Comparison of ENCODE assay signal across 29 cellular contexts in the genomic region with DNA sequence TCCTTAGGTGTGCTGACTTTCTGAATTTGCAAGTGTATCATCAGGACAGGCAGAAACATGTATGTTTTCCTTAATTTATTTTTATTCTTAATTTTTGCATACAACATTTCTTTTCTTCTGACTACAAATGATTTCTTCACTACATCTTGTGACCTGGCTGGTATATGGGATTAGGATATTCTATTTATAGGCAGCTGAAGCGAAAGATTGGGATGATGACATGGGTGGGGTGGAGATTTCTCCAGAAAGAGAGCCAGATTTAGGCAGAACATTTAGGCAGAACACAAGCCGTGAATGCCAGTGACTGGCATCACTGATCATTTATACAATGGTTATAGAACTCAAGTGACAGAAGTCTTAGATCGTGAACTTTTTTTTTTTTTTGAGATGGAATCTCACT.
A peak's percentile ranks its signal among the peaks of the same experiment; 100 is the strongest.
DNase-seq lines count a peak whose midpoint lies in the region; ATAC-seq and TF ChIP-seq lines count a peak whose summit lies in the region.
"Had no signal": no experiment of that assay in that cellular context is flagged by ENCODE, and none has a peak within 500 bp of the region (broad histone marks: within the 10 kb centered on the region; RNA-seq: fewer than 3 reads in every experiment).

No MANE protein-coding gene starts in this region.

- H3K36me3 ChIP-seq in stomach = no peaks in the 10 kb centered on the region
- H3K36me3 ChIP-seq: cardiac muscle cell, pancreas, right lobe of liver, thoracic aorta had no signal

- H3K27ac Mint-ChIP-seq in HFFc6 (peak overlapping the region; percentile 74), chondrocyte (ENCODE audit: unreplicated experiment) (peak overlapping the region; percentile 93), T-cell (no peak overlapping the region)
- H3K27ac Mint-ChIP-seq: activated CD8-positive, alpha-beta T cell treated with anti-CD3 and anti-CD28 coated beads for 36 hours; CD8-positive, alpha-beta memory T cell; natural killer cell treated with Interleukin-12 subunit alpha and Interleukin-12 subunit beta and Interleukin-15 and Interleukin-18, amount 100 ng/mL, for 72 hours; stimulated activated effector memory CD8-positive, alpha-beta T cell treated with anti-CD3 and anti-CD28 coated beads, Interleukin-12 subunit alpha, Interleukin-12 subunit beta, amount 100 ng/mL, for 72 hours had no signal

- POLR2A ChIA-PET in T-cell (lab: Charles Lee) = no interaction called here

- H3K4me1 Mint-ChIP-seq in HFFc6 (ENCODE audit: low read depth) = peaks cover 75% of the 10 kb centered on the region
- H3K4me1 Mint-ChIP-seq in chondrocyte (ENCODE audit: low read depth) = peaks cover 63% of the 10 kb centered on the region
- peaks cover 0 to 2% (median 0%) of the 10 kb centered on the region in 3 donors for H3K4me1 Mint-ChIP-seq in T-cell

- H3K27me3 Mint-ChIP-seq in HFFc6 (ENCODE audit: insufficient read depth) (no peaks in the 10 kb centered on the region; the same call in none of the 2 replicates), chondrocyte (ENCODE audit: low read depth) (no peaks in the 10 kb centered on the region), T-cell (no peaks in the 10 kb centered on the region)
- H3K27me3 Mint-ChIP-seq: activated CD8-positive, alpha-beta T cell treated with anti-CD3 and anti-CD28 coated beads for 36 hours had no signal

- H3K27me3 ChIP-seq in foreskin keratinocyte = no peaks in the 10 kb centered on the region
- no peaks in the 10 kb centered on the region for H3K27me3 ChIP-seq in stomach
- H3K27me3 ChIP-seq: cardiac muscle cell, dorsolateral prefrontal cortex, pancreas, right lobe of liver had no signal

- H3K36me3 Mint-ChIP-seq in HFFc6 (ENCODE audit: low read depth) (no peaks in the 10 kb centered on the region), chondrocyte (ENCODE audit: low read depth) (no peaks in the 10 kb centered on the region), T-cell (no peaks in the 10 kb centered on the region)
- H3K36me3 Mint-ChIP-seq: natural killer cell treated with Interleukin-12 subunit alpha and Interleukin-12 subunit beta and Interleukin-15 and Interleukin-18, amount 100 ng/mL, for 72 hours; stimulated activated effector memory CD8-positive, alpha-beta T cell treated with anti-CD3 and anti-CD28 coated beads, Interleukin-12 subunit alpha, Interleukin-12 subunit beta, amount 100 ng/mL, for 72 hours had no signal

- 83 to 91% (median 87%) methylated on average over 3 of the region's 3 CpGs for WGBS in stomach, 5 donors

- H3K4me3 ChIP-seq in stomach = no peak overlapping the region
- H3K4me3 ChIP-seq: cardiac muscle cell, dorsolateral prefrontal cortex, pancreas, right lobe of liver, thoracic aorta had no signal

- TF ChIP-seq POLR2A in stomach (IDR thresholded peaks at IDR 0.05) = no peak

- H3K27ac ChIP-seq in foreskin keratinocyte = peak overlapping the region; percentile 50
- H3K27ac ChIP-seq in stomach = peak overlapping the region in 3 of 5 donors; percentile 45 to 72 (median 68)
- H3K27ac ChIP-seq: cardiac muscle cell, right lobe of liver had no signal

- intact Hi-C loops in stomach (cut with DNase I; ENCODE audit: low total_unique reads) = no loop called here

- no peaks in the 10 kb centered on the region for H3K9me3 ChIP-seq in stomach
- H3K9me3 ChIP-seq: pancreas, right lobe of liver, thoracic aorta had no signal

- CTCF ChIA-PET in T-cell (lab: Charles Lee) = no interaction called here

- ATAC-seq in foreskin keratinocyte = no peak
- ATAC-seq in T-cell (replicated peaks in 1 of 4) = no peak
- ATAC-seq: activated CD8-positive, alpha-beta T cell treated with anti-CD3 and anti-CD28 coated beads for 36 hours; left lobe of liver; natural killer cell treated with Interleukin-12 subunit alpha and Interleukin-12 subunit beta and Interleukin-15 and Interleukin-18, amount 100 ng/mL, for 72 hours; right lobe of liver; stimulated activated effector memory CD8-positive, alpha-beta T cell treated with anti-CD3 and anti-CD28 coated beads, Interleukin-12 subunit alpha, Interleukin-12 subunit beta, amount 100 ng/mL, for 72 hours had no signal

- TF ChIP-seq EP300 in stomach (IDR thresholded peaks at IDR 0.05) = no peak

- H3K9me3 Mint-ChIP-seq in HFFc6 (no peaks in the 10 kb centered on the region), chondrocyte (ENCODE audit: low read depth) (peaks cover 3% of the 10 kb centered on the region), T-cell (no peaks in the 10 kb centered on the region)
- H3K9me3 Mint-ChIP-seq: activated CD8-positive, alpha-beta T cell treated with anti-CD3 and anti-CD28 coated beads for 36 hours; CD8-positive, alpha-beta memory T cell; natural killer cell treated with Interleukin-12 subunit alpha and Interleukin-12 subunit beta and Interleukin-15 and Interleukin-18, amount 100 ng/mL, for 72 hours; stimulated activated effector memory CD8-positive, alpha-beta T cell treated with anti-CD3 and anti-CD28 coated beads, Interleukin-12 subunit alpha, Interleukin-12 subunit beta, amount 100 ng/mL, for 72 hours had no signal

- DNase-seq in HFFc6 = no peak
- DNase-seq in chondrocyte (ENCODE audit: low spot score) = no peak
- peak; percentile 14 to 50 for DNase-seq in foreskin keratinocyte
- DNase-seq in stomach = no peak
- no peak for DNase-seq in foreskin melanocyte
- DNase-seq in T-cell = no peak
- DNase-seq in DMS 273 treated with DMSO at 0.1 percent for 48 hours (lab: John Stamatoyannopoulos, UW) = no peak
- DNase-seq in HPDE6-E6E7 (ENCODE audit: extremely low spot score) = no peak
- DNase-seq: activated CD4-positive, CD25-positive, alpha-beta regulatory T cell treated with anti-CD3 and anti-CD28 coated beads, Interleukin-2, amount 50 U/mL, for 72 hours; activated CD8-positive, alpha-beta T cell treated with anti-CD3 and anti-CD28 coated beads for 36 hours; activated effector memory CD4-positive, alpha-beta T cell treated with anti-CD3 and anti-CD28 coated beads, Interleukin-2, amount 50 U/mL, for 16 hours; activated T-cell treated with anti-CD3 and anti-CD28 coated beads for 4 hours; AML-193; CD8-positive, alpha-beta memory T cell; DMS53; dorsolateral prefrontal cortex; GDM1; HCEC 1CT; midbrain; NCI-H1694 treated with DMSO at 0.1 percent for 48 hours; NCI-H2227 treated with DMSO at 0.1 percent for 48 hours; NCI-H774; pancreas; right lobe of liver had no signal

- H3K4me3 Mint-ChIP-seq in HFFc6 (peak overlapping the region; percentile 54), chondrocyte (ENCODE audit: unreplicated experiment) (no peak overlapping the region), T-cell (no peak overlapping the region)
- H3K4me3 Mint-ChIP-seq: activated CD8-positive, alpha-beta T cell treated with anti-CD3 and anti-CD28 coated beads for 36 hours; CD8-positive, alpha-beta memory T cell; natural killer cell treated with Interleukin-12 subunit alpha and Interleukin-12 subunit beta and Interleukin-15 and Interleukin-18, amount 100 ng/mL, for 72 hours; stimulated activated effector memory CD8-positive, alpha-beta T cell treated with anti-CD3 and anti-CD28 coated beads, Interleukin-12 subunit alpha, Interleukin-12 subunit beta, amount 100 ng/mL, for 72 hours had no signal

- H3K4me1 ChIP-seq in foreskin keratinocyte = peaks cover 27% of the 10 kb centered on the region
- H3K4me1 ChIP-seq in stomach = peaks cover 0 to 17% (median 5%) of the 10 kb centered on the region in 4 donors
- H3K4me1 ChIP-seq: right lobe of liver had no signal

- TF ChIP-seq CTCF in HFFc6 (IDR thresholded peaks at IDR 0.05) = no peak
- TF ChIP-seq CTCF in chondrocyte (IDR thresholded peaks at IDR 0.05) = no peak
- TF ChIP-seq CTCF in foreskin keratinocyte (conservative IDR thresholded peaks at IDR 0.05) = no peak
- TF ChIP-seq CTCF in stomach (IDR thresholded peaks at IDR 0.05) = no peak

Comparison
In these comparisons a context has a peak if more than half of its experiments do, and no peak if none do; other contexts are left out.
1. DNase-seq: peak in foreskin keratinocyte (2 of 2); none in HFFc6 (single experiment), chondrocyte (single experiment), stomach (single experiment), foreskin melanocyte (single experiment), T-cell (0 of 34), DMS 273 treated with DMSO at 0.1 percent for 48 hours (single experiment) and HPDE6-E6E7 (single experiment).
2. H3K27ac Mint-ChIP-seq: peak in HFFc6 (single experiment) and chondrocyte (single experiment); none in T-cell (0 of 2).